Comparison of ENCODE assay signal across 1 cellular context in the genomic region with DNA sequence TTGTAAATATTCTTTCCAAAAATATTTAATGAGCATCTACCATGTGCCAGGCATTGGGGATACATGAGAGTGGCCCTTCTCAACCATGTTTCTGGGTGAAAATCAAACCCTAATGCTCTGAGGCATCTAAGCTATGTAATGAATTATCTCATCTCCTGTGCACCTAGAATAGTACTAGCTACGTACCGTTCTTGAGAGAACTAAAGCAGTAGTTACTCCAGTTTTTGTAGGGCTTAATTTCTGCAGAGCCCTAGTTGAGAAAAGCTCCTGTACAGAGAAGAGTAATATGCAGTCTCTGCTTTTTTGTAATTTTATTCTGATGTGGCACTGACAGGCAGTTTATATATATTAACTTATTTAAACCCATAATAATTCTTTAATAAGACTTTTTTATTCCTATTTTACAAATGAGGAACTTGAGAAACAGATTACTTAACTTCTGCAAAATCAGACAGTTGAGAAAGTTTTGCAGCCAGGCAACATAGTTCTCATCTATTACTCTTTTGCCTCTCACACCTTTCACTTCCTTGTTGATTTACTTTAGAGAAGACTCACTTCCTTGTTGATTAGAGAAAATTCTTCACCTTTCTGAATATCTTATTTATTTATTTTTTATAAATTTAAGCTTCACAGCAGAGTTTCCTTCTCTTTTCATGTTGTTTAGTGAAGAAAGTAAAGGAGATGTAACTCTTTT.
TF ChIP-seq lines count a peak whose summit lies in the region.

No MANE protein-coding gene starts in this region.

TF ChIP-seq in GM12878, 131 proteins besides CTCF, POLR2A, EP300 and RAD21 (continues in another document):
- TF ChIP-seq, protein P1, sequence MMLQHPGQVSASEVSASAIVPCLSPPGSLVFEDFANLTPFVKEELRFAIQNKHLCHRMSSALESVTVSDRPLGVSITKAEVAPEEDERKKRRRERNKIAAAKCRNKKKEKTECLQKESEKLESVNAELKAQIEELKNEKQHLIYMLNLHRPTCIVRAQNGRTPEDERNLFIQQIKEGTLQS (IDR thresholded peaks at IDR 0.05; ENCODE audit: borderline replicate concordance, extremely low read depth, low read depth, low read length): no peak
- TF ChIP-seq CBX5 (IDR thresholded peaks at IDR 0.05; ENCODE audit: low read depth) (no peak), MLLT1 (IDR thresholded peaks at IDR 0.05) (0 out of 2 replicates have a peak, but pooled peaks have one; percentile 12), MEF2B (IDR thresholded peaks at IDR 0.05; ENCODE audit: partially characterized antibody, poor library complexity, severe bottlenecking) (no peak), NR2F1 (conservative IDR thresholded peaks at IDR 0.05) (no peak), TCF7 (IDR thresholded peaks at IDR 0.05; ENCODE audit: borderline replicate concordance) (no peak), HDAC6 (IDR thresholded peaks at IDR 0.05; ENCODE audit: unreplicated experiment) (no peak), BHLHE40 (IDR thresholded peaks at IDR 0.05; ENCODE audit: borderline replicate concordance in 1 of 2, low read depth in 2 of 2, low read length in 1 of 2) (peak; percentile 14 to 47; a peak in 2 of 4 replicates), MYC (IDR thresholded peaks at IDR 0.05; ENCODE audit: insufficient read depth, insufficient read length, insufficient replicate concordance, low read length, severe bottlenecking) (no peak), NFIC (IDR thresholded peaks at IDR 0.05; ENCODE audit: low read depth, low read length) (peak; percentile 48; the same call in 1 of the 2 replicates), GABPA (IDR thresholded peaks at IDR 0.05; ENCODE audit: low read depth) (no peak), SMC3 (IDR thresholded peaks at IDR 0.05; ENCODE audit: borderline replicate concordance, low read length) (no peak), USF1 (IDR thresholded peaks at IDR 0.05; ENCODE audit: borderline replicate concordance, extremely low read length, insufficient read depth, low read depth, low read length) (no peak), KLF5 (IDR thresholded peaks at IDR 0.05; ENCODE audit: partially characterized antibody) (no peak), MTA2 (IDR thresholded peaks at IDR 0.05; ENCODE audit: low read depth) (0 out of 2 replicates have a peak, but pooled peaks have one; percentile 25), CREM (IDR thresholded peaks at IDR 0.05; ENCODE audit: low read depth) (no peak), ZNF622 (IDR thresholded peaks at IDR 0.05) (no peak), GATAD2B (conservative IDR thresholded peaks at IDR 0.05; ENCODE audit: low read depth) (no peak), MTA3 (IDR thresholded peaks at IDR 0.05; ENCODE audit: borderline replicate concordance, low read length) (no peak), JUNB (IDR thresholded peaks at IDR 0.05) (no peak; the same call in 1 of the 2 replicates), CHD4 (IDR thresholded peaks at IDR 0.05) (no peak), BCL11A (IDR thresholded peaks at IDR 0.05; ENCODE audit: low read depth, low read length) (no peak), IRF3 (IDR thresholded peaks at IDR 0.05) (no peak), RFX5 (IDR thresholded peaks at IDR 0.05; ENCODE audit: low read depth, low read length) (no peak), ZBED1 (IDR thresholded peaks at IDR 0.05; ENCODE audit: borderline replicate concordance) (no peak), TCF12 (IDR thresholded peaks at IDR 0.05; ENCODE audit: low read depth, low read length) (no peak), ATF7 (IDR thresholded peaks at IDR 0.05; ENCODE audit: low read depth) (peak; percentile 40; the same call in 1 of the 2 replicates), STAT3 (IDR thresholded peaks at IDR 0.05; ENCODE audit: low read depth, low read length) (no peak), SPI1 (IDR thresholded peaks at IDR 0.05; ENCODE audit: borderline replicate concordance, insufficient read depth, low read depth, low read length) (peak; percentile 82), PML (IDR thresholded peaks at IDR 0.05; ENCODE audit: low read length) (0 out of 2 replicates have a peak, but pooled peaks have one; percentile 28), NKRF (conservative IDR thresholded peaks at IDR 0.05) (no peak), NFYA (IDR thresholded peaks at IDR 0.05; ENCODE audit: borderline replicate concordance, low read depth, low read length) (no peak), RB1 (IDR thresholded peaks at IDR 0.05; ENCODE audit: borderline replicate concordance) (no peak), MYB (IDR thresholded peaks at IDR 0.05; ENCODE audit: borderline replicate concordance, low read depth, low read length) (no peak), IKZF1 (conservative IDR thresholded peaks at IDR 0.05) (no peak), ZNF217 (IDR thresholded peaks at IDR 0.05) (no peak), NBN (IDR thresholded peaks at IDR 0.05) (no peak), STAT1 (conservative IDR thresholded peaks at IDR 0.05) (no peak), ZNF274 (IDR thresholded peaks at IDR 0.05; ENCODE audit: insufficient read depth, insufficient read length) (no peak), BACH1 (IDR thresholded peaks at IDR 0.05; ENCODE audit: borderline replicate concordance) (no peak), FOXK2 (IDR thresholded peaks at IDR 0.05) (no peak; the same call in 1 of the 2 replicates), PAX5 (IDR thresholded peaks at IDR 0.05; ENCODE audit: borderline replicate concordance, low read depth, low read length) (no peak), ETV6 (conservative IDR thresholded peaks at IDR 0.05 in 1 of 2, IDR thresholded peaks at IDR 0.05 in 1 of 2; ENCODE audit: borderline replicate concordance in 1 of 2, low read depth in 1 of 2) (peak in 1 of 2 experiments; percentile 17; a peak in 1 of 4 replicates)
- TF ChIP-seq, protein P2, sequence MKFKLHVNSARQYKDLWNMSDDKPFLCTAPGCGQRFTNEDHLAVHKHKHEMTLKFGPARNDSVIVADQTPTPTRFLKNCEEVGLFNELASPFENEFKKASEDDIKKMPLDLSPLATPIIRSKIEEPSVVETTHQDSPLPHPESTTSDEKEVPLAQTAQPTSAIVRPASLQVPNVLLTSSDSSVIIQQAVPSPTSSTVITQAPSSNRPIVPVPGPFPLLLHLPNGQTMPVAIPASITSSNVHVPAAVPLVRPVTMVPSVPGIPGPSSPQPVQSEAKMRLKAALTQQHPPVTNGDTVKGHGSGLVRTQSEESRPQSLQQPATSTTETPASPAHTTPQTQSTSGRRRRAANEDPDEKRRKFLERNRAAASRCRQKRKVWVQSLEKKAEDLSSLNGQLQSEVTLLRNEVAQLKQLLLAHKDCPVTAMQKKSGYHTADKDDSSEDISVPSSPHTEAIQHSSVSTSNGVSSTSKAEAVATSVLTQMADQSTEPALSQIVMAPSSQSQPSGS (IDR thresholded peaks at IDR 0.05; ENCODE audit: low read length): 0 out of 2 replicates have a peak, but pooled peaks have one; percentile 18
- TF ChIP-seq, protein P3, sequence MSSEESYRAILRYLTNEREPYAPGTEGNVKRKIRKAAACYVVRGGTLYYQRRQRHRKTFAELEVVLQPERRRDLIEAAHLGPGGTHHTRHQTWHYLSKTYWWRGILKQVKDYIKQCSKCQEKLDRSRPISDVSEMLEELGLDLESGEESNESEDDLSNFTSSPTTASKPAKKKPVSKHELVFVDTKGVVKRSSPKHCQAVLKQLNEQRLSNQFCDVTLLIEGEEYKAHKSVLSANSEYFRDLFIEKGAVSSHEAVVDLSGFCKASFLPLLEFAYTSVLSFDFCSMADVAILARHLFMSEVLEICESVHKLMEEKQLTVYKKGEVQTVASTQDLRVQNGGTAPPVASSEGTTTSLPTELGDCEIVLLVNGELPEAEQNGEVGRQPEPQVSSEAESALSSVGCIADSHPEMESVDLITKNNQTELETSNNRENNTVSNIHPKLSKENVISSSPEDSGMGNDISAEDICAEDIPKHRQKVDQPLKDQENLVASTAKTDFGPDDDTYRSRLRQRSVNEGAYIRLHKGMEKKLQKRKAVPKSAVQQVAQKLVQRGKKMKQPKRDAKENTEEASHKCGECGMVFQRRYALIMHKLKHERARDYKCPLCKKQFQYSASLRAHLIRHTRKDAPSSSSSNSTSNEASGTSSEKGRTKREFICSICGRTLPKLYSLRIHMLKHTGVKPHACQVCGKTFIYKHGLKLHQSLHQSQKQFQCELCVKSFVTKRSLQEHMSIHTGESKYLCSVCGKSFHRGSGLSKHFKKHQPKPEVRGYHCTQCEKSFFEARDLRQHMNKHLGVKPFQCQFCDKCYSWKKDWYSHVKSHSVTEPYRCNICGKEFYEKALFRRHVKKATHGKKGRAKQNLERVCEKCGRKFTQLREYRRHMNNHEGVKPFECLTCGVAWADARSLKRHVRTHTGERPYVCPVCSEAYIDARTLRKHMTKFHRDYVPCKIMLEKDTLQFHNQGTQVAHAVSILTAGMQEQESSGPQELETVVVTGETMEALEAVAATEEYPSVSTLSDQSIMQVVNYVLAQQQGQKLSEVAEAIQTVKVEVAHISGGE (CRISPR knock-in tag; IDR thresholded peaks at IDR 0.05): no peak
- TF ChIP-seq, protein P4, sequence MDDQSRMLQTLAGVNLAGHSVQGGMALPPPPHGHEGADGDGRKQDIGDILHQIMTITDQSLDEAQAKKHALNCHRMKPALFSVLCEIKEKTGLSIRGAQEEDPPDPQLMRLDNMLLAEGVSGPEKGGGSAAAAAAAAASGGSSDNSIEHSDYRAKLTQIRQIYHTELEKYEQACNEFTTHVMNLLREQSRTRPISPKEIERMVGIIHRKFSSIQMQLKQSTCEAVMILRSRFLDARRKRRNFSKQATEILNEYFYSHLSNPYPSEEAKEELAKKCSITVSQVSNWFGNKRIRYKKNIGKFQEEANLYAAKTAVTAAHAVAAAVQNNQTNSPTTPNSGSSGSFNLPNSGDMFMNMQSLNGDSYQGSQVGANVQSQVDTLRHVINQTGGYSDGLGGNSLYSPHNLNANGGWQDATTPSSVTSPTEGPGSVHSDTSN (IDR thresholded peaks at IDR 0.05; ENCODE audit: insufficient replicate concordance, low read depth, low read length): no peak
- TF ChIP-seq, protein P5, sequence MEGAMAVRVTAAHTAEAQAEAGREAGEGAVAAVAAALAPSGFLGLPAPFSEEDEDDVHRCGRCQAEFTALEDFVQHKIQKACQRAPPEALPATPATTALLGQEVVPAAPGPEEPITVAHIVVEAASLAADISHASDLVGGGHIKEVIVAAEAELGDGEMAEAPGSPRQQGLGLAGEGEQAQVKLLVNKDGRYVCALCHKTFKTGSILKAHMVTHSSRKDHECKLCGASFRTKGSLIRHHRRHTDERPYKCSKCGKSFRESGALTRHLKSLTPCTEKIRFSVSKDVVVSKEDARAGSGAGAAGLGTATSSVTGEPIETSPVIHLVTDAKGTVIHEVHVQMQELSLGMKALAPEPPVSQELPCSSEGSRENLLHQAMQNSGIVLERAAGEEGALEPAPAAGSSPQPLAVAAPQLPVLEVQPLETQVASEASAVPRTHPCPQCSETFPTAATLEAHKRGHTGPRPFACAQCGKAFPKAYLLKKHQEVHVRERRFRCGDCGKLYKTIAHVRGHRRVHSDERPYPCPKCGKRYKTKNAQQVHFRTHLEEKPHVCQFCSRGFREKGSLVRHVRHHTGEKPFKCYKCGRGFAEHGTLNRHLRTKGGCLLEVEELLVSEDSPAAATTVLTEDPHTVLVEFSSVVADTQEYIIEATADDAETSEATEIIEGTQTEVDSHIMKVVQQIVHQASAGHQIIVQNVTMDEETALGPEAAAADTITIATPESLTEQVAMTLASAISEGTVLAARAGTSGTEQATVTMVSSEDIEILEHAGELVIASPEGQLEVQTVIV (IDR thresholded peaks at IDR 0.05; ENCODE audit: borderline replicate concordance, partially characterized antibody): no peak
